8 cellular contexts compared by ENCODE assay signal in the genomic region with DNA sequence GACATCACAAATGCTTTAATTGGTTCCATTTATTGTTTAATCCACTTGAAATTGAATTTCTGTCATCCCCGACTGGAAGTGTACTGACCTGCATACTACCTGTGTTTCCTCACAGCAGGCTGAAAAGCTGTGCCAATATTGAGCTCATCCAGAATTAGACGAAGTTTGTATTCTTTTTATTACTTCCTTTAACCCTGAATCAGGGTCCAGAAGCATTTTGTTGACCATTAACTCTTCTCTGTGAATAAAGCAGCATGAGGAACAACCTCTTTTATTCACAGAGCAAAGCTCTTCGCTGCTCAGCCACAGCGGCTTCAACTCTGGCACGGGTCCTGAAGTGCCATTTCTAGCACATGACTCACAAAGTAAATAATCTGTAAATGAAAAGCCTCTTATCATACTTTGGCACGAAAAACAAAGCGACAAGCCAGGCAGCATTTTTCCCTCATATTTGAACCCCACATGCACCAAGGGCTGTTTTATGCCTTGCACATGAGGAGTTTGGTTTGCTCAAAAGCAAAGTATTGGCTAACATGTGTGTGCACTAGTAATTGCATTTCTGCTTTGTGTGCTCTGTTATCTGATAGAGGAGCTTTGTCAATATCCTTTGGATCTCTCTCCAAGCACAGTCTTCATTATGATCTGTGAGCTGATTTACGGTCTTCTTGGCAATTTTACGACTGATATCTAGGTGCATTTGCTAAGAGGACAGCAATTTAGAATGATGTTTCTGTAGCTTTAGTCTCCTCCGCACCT. TPM values are rescaled to one million over a fixed set of nuclear protein-coding genes. Genes with fewer than 3 reads are reported as not detected.
A peak's percentile ranks its signal among the peaks of the same experiment; 100 is the strongest.
DNase-seq lines count a peak whose midpoint lies in the region; ATAC-seq, FAIRE-seq and TF ChIP-seq lines count a peak whose summit lies in the region.

No MANE protein-coding gene starts in this region.

- ATAC-seq in naive thymus-derived CD4-positive, alpha-beta T cell, result no peak
- no peak for ATAC-seq in HG03196 (IDR thresholded peaks at IDR 0.05; ENCODE audit: unreplicated experiment)

- peak; percentile 72 for FAIRE-seq in kidney (lab: Jason Lieb, UNC)

- H3K4me1 Mint-ChIP-seq in naive thymus-derived CD4-positive, alpha-beta T cell, result peaks cover 3 to 13% (median 5%) of the 10 kb centered on the region in 7 donors

- intact Hi-C loops in kidney (cut with DNase I), result no loop called here
- intact Hi-C loops in naive thymus-derived CD4-positive, alpha-beta T cell (cut with micrococcal nuclease), result no loop called here

- DNase-seq in Caki2 (ENCODE audit: low read depth) (peak; percentile 95), NCI-H2081 (lab: John Stamatoyannopoulos, UW) (peak; percentile 84 to 99), brain pericyte (ENCODE audit: low read depth, low spot score) (peak; percentile 26), kidney (peak; percentile 94)
- no peak for DNase-seq in naive thymus-derived CD4-positive, alpha-beta T cell
- DNase-seq in stimulated activated CD4-positive, alpha-beta T cell treated with anti-CD3 and anti-CD28 coated beads, Interleukin-4, amount 100 ng/mL, for 24 hours, result no peak

- no peak overlapping the region for H3K9ac ChIP-seq in kidney (ENCODE audit: low read length in 2 of 2)

- H3K9me3 ChIP-seq in kidney (ENCODE audit: control insufficient read depth in 1 of 2, low read length in 2 of 2), result no peaks in the 10 kb centered on the region
- no peaks in the 10 kb centered on the region for H3K9me3 ChIP-seq in naive thymus-derived CD4-positive, alpha-beta T cell (ENCODE audit: control insufficient read depth in 2 of 3, low read length in 3 of 3)

- in situ Hi-C loops in Caki2 (cut with HindIII; ENCODE audit: low pct_unique_long_range_greater_than_20kb, low sequenced_read_pairs), result no loop called here

- no peaks in the 10 kb centered on the region for H3K36me3 ChIP-seq in kidney (ENCODE audit: control insufficient read depth in 1 of 2, insufficient read depth in 2 of 2, low read length in 2 of 2)
- H3K36me3 ChIP-seq in naive thymus-derived CD4-positive, alpha-beta T cell (ENCODE audit: control insufficient read depth in 2 of 3, insufficient read depth in 3 of 3, low read length in 3 of 3), result no peaks in the 10 kb centered on the region

- peaks cover 10 to 13% of the 10 kb centered on the region in 2 donors for H3K4me1 ChIP-seq in kidney (ENCODE audit: control insufficient read depth in 1 of 2, insufficient read depth in 1 of 2, low read depth in 1 of 2, low read length in 2 of 2)
- no peaks in the 10 kb centered on the region for H3K4me1 ChIP-seq in naive thymus-derived CD4-positive, alpha-beta T cell (ENCODE audit: control insufficient read depth in 2 of 2, insufficient read depth in 2 of 2, low read length in 2 of 2)

- no peaks in the 10 kb centered on the region for H3K36me3 Mint-ChIP-seq in naive thymus-derived CD4-positive, alpha-beta T cell

- POLR2A ChIA-PET in naive thymus-derived CD4-positive, alpha-beta T cell (lab: Charles Lee), result no interaction called here

- H3K27me3 Mint-ChIP-seq in naive thymus-derived CD4-positive, alpha-beta T cell, result peaks cover 27 to 64% (median 27%) of the 10 kb centered on the region in 5 donors

- no peak overlapping the region for H3K27ac Mint-ChIP-seq in naive thymus-derived CD4-positive, alpha-beta T cell

- H3K9me3 Mint-ChIP-seq in naive thymus-derived CD4-positive, alpha-beta T cell, result peaks cover 0 to 1% (median 0%) of the 10 kb centered on the region in 11 donors

- no peak for TF ChIP-seq CTCF in kidney (IDR thresholded peaks at IDR 0.05; ENCODE audit: borderline replicate concordance, extremely low read depth, insufficient read depth)

- peak overlapping the region in 1 of 10 donors; percentile 11 for H3K4me3 Mint-ChIP-seq in naive thymus-derived CD4-positive, alpha-beta T cell

- CTCF ChIA-PET in naive thymus-derived CD4-positive, alpha-beta T cell (lab: Charles Lee), result interaction anchor here (0.6 kb wide), 1 partner anchor 170 kb away, joined by 3 read pairs; no protein-coding TSS in a partner anchor

- H3K27ac ChIP-seq in kidney (ENCODE audit: low read depth in 2 of 2, low read length in 2 of 2) (peak overlapping the region; percentile 54 to 58), temporal lobe (ENCODE audit: low read depth, low read length) (peak overlapping the region; percentile 67)
- no peak overlapping the region for H3K27ac ChIP-seq in naive thymus-derived CD4-positive, alpha-beta T cell (ENCODE audit: low read depth, low read length)

- H3K27me3 ChIP-seq in naive thymus-derived CD4-positive, alpha-beta T cell (ENCODE audit: control insufficient read depth in 2 of 2, insufficient read depth in 2 of 2, low read length in 2 of 2), result no peaks in the 10 kb centered on the region

- peak overlapping the region; percentile 33 to 35 for H3K4me3 ChIP-seq in kidney (ENCODE audit: low read length in 2 of 2)
- no peak overlapping the region for H3K4me3 ChIP-seq in naive thymus-derived CD4-positive, alpha-beta T cell (ENCODE audit: low read length)

RNA-seq across cellular contexts. Expression of a gene that starts 33.0 kb away (rescaled TPM):
- not detected in 2 replicates for total RNA-seq in Caki2 (2014; rRNA removed; shearing (Covaris generic); ENCODE audit: low replicate concordance)
- total RNA-seq in kidney (1.2 TPM), temporal lobe (0.25 TPM)
- polyA plus RNA-seq in kidney (ENCODE audit: insufficient read depth, low read depth, low replicate concordance), result not detected
- 10 to 100 TPM in 2 of 5 experiments, not detected in 3; 15.7 to 79.1 TPM for total RNA-seq in naive thymus-derived CD4-positive, alpha-beta T cell
- under 1 TPM in 1 of 2 donors, not detected in 1; 0.13 TPM for polyA plus RNA-seq in naive thymus-derived CD4-positive, alpha-beta T cell

RNA-seq across cellular contexts. Expression of a gene that starts 52.4 kb away (rescaled TPM):
- 59.5 and 63.9 TPM in 2 replicates for total RNA-seq in Caki2 (2014; rRNA removed; shearing (Covaris generic); ENCODE audit: low replicate concordance)
- total RNA-seq in kidney (113 TPM), temporal lobe (21.9 TPM)
- polyA plus RNA-seq in kidney (ENCODE audit: insufficient read depth, low read depth, low replicate concordance), result 24.9 TPM
- total RNA-seq in naive thymus-derived CD4-positive, alpha-beta T cell, result 10 to 100 TPM; 41.7 to 77.0 (median 73.4) TPM
- polyA plus RNA-seq in naive thymus-derived CD4-positive, alpha-beta T cell, result 1 to 10 TPM; 6.3 to 7.2 TPM

RNA-seq across cellular contexts. Expression of a gene that starts 57.8 kb away (rescaled TPM):
- total RNA-seq in Caki2 (2014; rRNA removed; shearing (Covaris generic); ENCODE audit: low replicate concordance), result 19.1 and 20.1 TPM in 2 replicates
- 2.7 TPM for total RNA-seq in kidney
- polyA plus RNA-seq in kidney (ENCODE audit: insufficient read depth, low read depth, low replicate concordance), result 1.0 TPM
- not detected for total RNA-seq in temporal lobe
- 10 to 100 TPM in 2 of 5 experiments, 1 to 10 TPM in 1, under 1 TPM in 1, not detected in 1; 0.30 to 16.0 (median 7.1) TPM for total RNA-seq in naive thymus-derived CD4-positive, alpha-beta T cell
- not detected for polyA plus RNA-seq in naive thymus-derived CD4-positive, alpha-beta T cell

Comparison
In these comparisons a context has a peak if more than half of its experiments do, and no peak if none do; other contexts are left out.
1. DNase-seq: peak in Caki2 (single experiment), NCI-H2081 (2 of 2), brain pericyte (single experiment) and kidney (single experiment); none in naive thymus-derived CD4-positive, alpha-beta T cell (0 of 9) and stimulated activated CD4-positive, alpha-beta T cell treated with anti-CD3 and anti-CD28 coated beads, Interleukin-4, amount 100 ng/mL, for 24 hours (single experiment).